ENCODE assay signal across 18 cellular contexts in the genomic region with DNA sequence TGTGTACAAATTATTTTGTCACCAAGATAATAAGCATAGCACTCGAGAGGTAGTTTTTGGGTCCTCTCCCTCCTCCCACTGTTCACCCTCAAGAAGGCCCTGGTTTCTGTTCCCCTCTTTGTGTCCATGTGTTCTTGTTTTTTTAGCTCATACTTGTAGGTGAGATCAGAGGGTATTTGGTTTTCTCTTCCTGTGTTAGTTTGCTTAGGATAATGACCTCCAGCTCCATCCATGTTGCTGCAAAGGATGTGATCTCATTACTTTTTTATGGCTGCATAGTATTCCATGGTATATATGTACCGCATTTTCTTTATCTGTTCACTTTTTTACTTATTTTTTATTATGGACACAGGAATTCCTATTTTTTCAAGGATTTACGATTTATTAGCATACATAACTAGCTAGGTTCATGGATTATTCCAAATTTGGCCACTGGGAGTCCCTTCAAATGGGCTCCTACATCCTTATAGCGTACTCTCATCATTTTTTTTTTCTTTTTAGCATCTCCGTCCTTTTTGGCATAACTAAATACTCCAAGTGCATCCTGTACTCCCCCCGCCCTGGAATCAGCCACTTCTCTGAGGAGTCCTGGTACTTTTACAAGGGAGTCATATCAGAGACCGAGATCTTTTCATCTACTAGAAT. TPM values are rescaled to one million over a fixed set of nuclear protein-coding genes. Genes with fewer than 3 reads are reported as not detected.
DNase-seq lines count a peak whose midpoint lies in the region; ATAC-seq and TF ChIP-seq lines count a peak whose summit lies in the region.
"Had no signal": no experiment of that assay in that cellular context is flagged by ENCODE, and none has a peak within 500 bp of the region (broad histone marks: within the 10 kb centered on the region; RNA-seq: fewer than 3 reads in every experiment).

No MANE protein-coding gene starts in this region.

- WGBS in testis, 2 donors, result 88 to 91% methylated on average over 7 of the region's 7 CpGs

- H3K9me3 Mint-ChIP-seq in nephron progenitor cell, result no peaks in the 10 kb centered on the region
- H3K9me3 Mint-ChIP-seq: activated naive CD8-positive, alpha-beta T cell treated with anti-CD3 and anti-CD28 coated beads, Interleukin-2, amount 10 ng/mL, durations not matched to agents 7 days and 5 days; CD8-positive, alpha-beta memory T cell; stimulated activated effector memory CD8-positive, alpha-beta T cell treated with anti-CD3 and anti-CD28 coated beads, Interleukin-12 subunit alpha, Interleukin-12 subunit beta, amount 100 ng/mL, for 72 hours had no signal

- CTCF ChIA-PET in AG04450 (lab: Charles Lee), result interaction anchor here (0.6 to 1.0 kb wide), 6 partner anchors 9 to 1273 kb away, joined by 3 to 5 read pairs (median 4); no protein-coding TSS in a partner anchor

- intact Hi-C loops in testis (cut with DNase I; ENCODE audit: low total_unique reads), result no loop called here

- no peaks in the 10 kb centered on the region; the same call in 1 of the 2 replicates for H3K9me3 ChIP-seq in AG04450 (ENCODE audit: control insufficient read depth, insufficient read depth, low read length)
- no peaks in the 10 kb centered on the region for H3K9me3 ChIP-seq in SU-DHL-6 (ENCODE audit: insufficient read depth, low read length)
- H3K9me3 ChIP-seq in testis, result no peaks in the 10 kb centered on the region
- H3K9me3 ChIP-seq: left lung, pancreas had no signal

- H3K4me3 Mint-ChIP-seq in nephron progenitor cell, result no peak overlapping the region
- H3K4me3 Mint-ChIP-seq: activated naive CD8-positive, alpha-beta T cell treated with anti-CD3 and anti-CD28 coated beads, Interleukin-2, amount 10 ng/mL, durations not matched to agents 7 days and 5 days; stimulated activated effector memory CD8-positive, alpha-beta T cell treated with anti-CD3 and anti-CD28 coated beads, Interleukin-12 subunit alpha, Interleukin-12 subunit beta, amount 100 ng/mL, for 72 hours had no signal

- peak; percentile 42 for TF ChIP-seq CTCF in AG04450 (IDR thresholded peaks at IDR 0.05; ENCODE audit: low read depth, low read length)
- 0 out of 2 replicates have a peak, but pooled peaks have one; percentile 4 for TF ChIP-seq CTCF in GM12874 (IDR thresholded peaks at IDR 0.05; ENCODE audit: insufficient read depth, low read depth, low read length)
- TF ChIP-seq CTCF in SU-DHL-6 (IDR thresholded peaks at IDR 0.05; ENCODE audit: insufficient read depth, low read length, poor library complexity, severe bottlenecking), result peak; percentile 11
- peak; percentile 36 for TF ChIP-seq CTCF in foreskin fibroblast (IDR thresholded peaks at IDR 0.05; ENCODE audit: low read depth, low read length)
- peak in 1 of 3 experiments; percentile 24 for TF ChIP-seq CTCF in testis (IDR thresholded peaks at IDR 0.05)
- TF ChIP-seq CTCF in nephron progenitor cell (IDR thresholded peaks at IDR 0.05), result no peak

- H3K79me2 ChIP-seq in SU-DHL-6 (ENCODE audit: insufficient read depth, low read length), result peaks cover 18% of the 10 kb centered on the region; the same call in 1 of the 2 replicates

- no peaks in the 10 kb centered on the region for H3K4me1 ChIP-seq in testis
- H3K4me1 ChIP-seq: pancreas had no signal

- H3F3A ChIP-seq in SU-DHL-6 (ENCODE audit: insufficient read depth), result no peaks in the 10 kb centered on the region

- no peak overlapping the region for H3K9ac ChIP-seq in SU-DHL-6 (ENCODE audit: low read length)

- POLR2A ChIA-PET in AG04450 (lab: Yijun Ruan, JAX), result no interaction called here

- no peaks in the 10 kb centered on the region for H3K9me2 ChIP-seq in SU-DHL-6 (replicated peaks; ENCODE audit: insufficient read depth, low read length)

- no peaks in the 10 kb centered on the region for H3K4me1 Mint-ChIP-seq in nephron progenitor cell

- no peak for TF ChIP-seq POLR2A in testis (IDR thresholded peaks at IDR 0.05)

- H3K27ac ChIP-seq in AG04450 (ENCODE audit: low read depth, low read length) (no peak overlapping the region), SU-DHL-6 (ENCODE audit: low read depth, low read length) (no peak overlapping the region), testis (no peak overlapping the region)
- H3K27ac ChIP-seq: left lung, pancreas had no signal

- H3K4me2 ChIP-seq in SU-DHL-6 (ENCODE audit: low read depth, low read length, poor library complexity, severe bottlenecking), result no peak overlapping the region

- H3K36me3 ChIP-seq in SU-DHL-6 (ENCODE audit: low read length) (peaks cover 17% of the 10 kb centered on the region), testis (ENCODE audit: low read depth, missing control alignments) (no peaks in the 10 kb centered on the region)

- H3K27me3 ChIP-seq in AG04450 (ENCODE audit: control insufficient read depth, insufficient read depth, low read length), result no peaks in the 10 kb centered on the region
- H3K27me3 ChIP-seq in SU-DHL-6 (ENCODE audit: low read length), result no peaks in the 10 kb centered on the region
- no peaks in the 10 kb centered on the region for H3K27me3 ChIP-seq in testis
- H3K27me3 ChIP-seq: left lung, pancreas had no signal

- peaks cover 65% of the 10 kb centered on the region for H3K36me3 Mint-ChIP-seq in nephron progenitor cell (ENCODE audit: low read depth)

- no peak overlapping the region for H2AFZ ChIP-seq in SU-DHL-6 (ENCODE audit: low read depth, low read length, severe bottlenecking)

- H3K27me3 Mint-ChIP-seq in nephron progenitor cell (ENCODE audit: low read depth, poor library complexity), result no peaks in the 10 kb centered on the region
- H3K27me3 Mint-ChIP-seq: activated naive CD8-positive, alpha-beta T cell treated with anti-CD3 and anti-CD28 coated beads, Interleukin-2, amount 10 ng/mL, durations not matched to agents 7 days and 5 days; CD8-positive, alpha-beta memory T cell had no signal

- ATAC-seq in GM21786 (IDR thresholded peaks at IDR 0.05; ENCODE audit: unreplicated experiment) (no peak), GM18861 (IDR thresholded peaks at IDR 0.05; ENCODE audit: unreplicated experiment) (no peak)
- ATAC-seq: left lung; pancreas; stimulated activated effector memory CD8-positive, alpha-beta T cell treated with anti-CD3 and anti-CD28 coated beads, Interleukin-12 subunit alpha, Interleukin-12 subunit beta, amount 100 ng/mL, for 72 hours had no signal

- no peaks in the 10 kb centered on the region for H4K20me1 ChIP-seq in SU-DHL-6 (ENCODE audit: low read depth, low read length)

- H3K4me3 ChIP-seq in AG04450 (ENCODE audit: low read depth, low read length) (no peak overlapping the region), SU-DHL-6 (ENCODE audit: insufficient read depth, low read length, poor library complexity, severe bottlenecking) (no peak overlapping the region), foreskin fibroblast (ENCODE audit: low read depth in 1 of 2, low read length in 2 of 2) (no peak overlapping the region), testis (no peak overlapping the region)
- H3K4me3 ChIP-seq: left lung, pancreas had no signal

- DNase-seq in AG04450 (ENCODE audit: low read depth, low spot score) (no peak), foreskin fibroblast (peak in 1 of 2 donors; percentile 45), testis (no peak), nephron progenitor cell (no peak)
- DNase-seq: activated naive CD8-positive, alpha-beta T cell treated with anti-CD3 and anti-CD28 coated beads, Interleukin-2, amount 10 ng/mL, durations not matched to agents 7 days and 5 days; CD8-positive, alpha-beta memory T cell; left lung; NCI-H2081 treated with DMSO at 0.1 percent for 48 hours; pancreas had no signal

- no peak overlapping the region for H3K27ac Mint-ChIP-seq in nephron progenitor cell
- H3K27ac Mint-ChIP-seq: activated naive CD8-positive, alpha-beta T cell treated with anti-CD3 and anti-CD28 coated beads, Interleukin-2, amount 10 ng/mL, durations not matched to agents 7 days and 5 days had no signal

RNA-seq across cellular contexts. Expression of gene TADA2A, which starts 7.3 kb away (rescaled TPM):
- polyA plus RNA-seq in AG04450 (2011; rRNA removed), result 18.1 and 21.4 TPM in 2 replicates
- polyA minus RNA-seq in AG04450 (2011; rRNA and poly(A)+ RNA removed), result 32.6 and 32.8 TPM in 2 replicates
- 10 to 100 TPM; 44.0 to 62.8 TPM for total RNA-seq in testis
- polyA plus RNA-seq in testis (ENCODE audit: insufficient read depth, low read depth, low replicate concordance), result 33.5 TPM

RNA-seq across cellular contexts. Expression of gene ACACA, which starts 7.4 kb away (rescaled TPM):
- polyA plus RNA-seq in AG04450 (2011; rRNA removed), result 53.6 and 57.9 TPM in 2 replicates
- 161 and 163 TPM in 2 replicates for polyA minus RNA-seq in AG04450 (2011; rRNA and poly(A)+ RNA removed)
- total RNA-seq in testis, result 10 to 100 TPM; 43.4 to 65.0 TPM
- 56.0 TPM for polyA plus RNA-seq in testis (ENCODE audit: insufficient read depth, low read depth, low replicate concordance)

RNA-seq across cellular contexts. Expression of gene C17orf78, which starts 38.2 kb away (rescaled TPM):
- polyA plus RNA-seq in AG04450 (2011; rRNA removed), result not detected in 2 replicates
- polyA minus RNA-seq in AG04450 (2011; rRNA and poly(A)+ RNA removed), result not detected in 2 replicates
- total RNA-seq in testis, result 1 to 10 TPM in 1 of 2 donors, under 1 TPM in 1; 0.56 to 2.0 TPM
- 2.7 TPM for polyA plus RNA-seq in testis (ENCODE audit: insufficient read depth, low read depth, low replicate concordance)
- total RNA-seq: activated CD8-positive, alpha-beta memory T cell treated with anti-CD3 and anti-CD28 coated beads for 36 hours; activated naive CD8-positive, alpha-beta T cell treated with anti-CD3 and anti-CD28 coated beads, Interleukin-2, amount 10 ng/mL, durations not matched to agents 7 days and 5 days; CD8-positive, alpha-beta memory T cell; glomerular endothelial cell; H4; left lung; pancreas; T-helper 1 cell treated with Interleukin-12 subunit alpha and Interleukin-12 subunit beta and Interleukin-4 antibody, amounts not matched to agents 30 ng/mL and 1 ng/mL, for 36 hours had no signal
- polyA plus RNA-seq: CD8-positive, alpha-beta memory T cell; pancreas had no signal
